In genomic region chr6:5338177-5338960, GRCh38 we compare ENCODE assay signal across 13 cellular contexts.
DNase-seq lines count a peak whose midpoint lies in the region; ATAC-seq and TF ChIP-seq lines count a peak whose summit lies in the region.
"Had no signal": no experiment of that assay in that cellular context is flagged by ENCODE, and none has a peak within 500 bp of the region (broad histone marks: within the 10 kb centered on the region; RNA-seq: fewer than 3 reads in every experiment).

No MANE protein-coding gene starts in this region.

- H3K4me3 Mint-ChIP-seq in T-helper 2 cell treated with Interferon-gamma antibody and Interleukin-4, amounts not matched to agents 5 μg/mL and 100 μg/mL, for 36 hours: peak overlapping the region; percentile 47

- peaks cover 6% of the 10 kb centered on the region in 2 donors for H3K4me1 ChIP-seq in gastrocnemius medialis

- H3K4me1 Mint-ChIP-seq in T-helper 2 cell treated with Interferon-gamma antibody and Interleukin-4, amounts not matched to agents 5 μg/mL and 100 μg/mL, for 36 hours (ENCODE audit: low read depth): peaks cover 19% of the 10 kb centered on the region

- DNase-seq in GM10248 (ENCODE audit: extremely low spot score) (peak; percentile 37), A172 (ENCODE audit: low spot score) (no peak), posterior vena cava (ENCODE audit: low spot score) (no peak), gastrocnemius medialis (no peak)
- no peak for DNase-seq in T-helper 2 cell treated with Interferon-gamma antibody and Interleukin-4, amounts not matched to agents 5 μg/mL and 100 μg/mL, for 36 hours (ENCODE audit: low spot score)
- no peak for DNase-seq in stimulated activated CD8-positive, alpha-beta memory T cell treated with anti-CD3 and anti-CD28 coated beads, Interleukin-4, amount 100 ng/mL, for 48 hours
- DNase-seq: NCI-H187, nucleus accumbens, SIG-M5, substantia nigra had no signal

- H3K27ac Mint-ChIP-seq in T-helper 2 cell treated with Interferon-gamma antibody and Interleukin-4, amounts not matched to agents 5 μg/mL and 100 μg/mL, for 36 hours: peak overlapping the region; percentile 47

- H3K9me3 ChIP-seq in gastrocnemius medialis: no peaks in the 10 kb centered on the region

- no peaks in the 10 kb centered on the region for H3K9me3 Mint-ChIP-seq in T-helper 2 cell treated with Interferon-gamma antibody and Interleukin-4, amounts not matched to agents 5 μg/mL and 100 μg/mL, for 36 hours

- ATAC-seq in GM19043 (IDR thresholded peaks at IDR 0.05; ENCODE audit: low read depth, unreplicated experiment) (peak; percentile 57), HG02798 (IDR thresholded peaks at IDR 0.05; ENCODE audit: poor library complexity, unreplicated experiment) (peak; percentile 72), gastrocnemius medialis (no peak)

- TF ChIP-seq POLR2A in gastrocnemius medialis (IDR thresholded peaks at IDR 0.05): no peak

- H3K27me3 ChIP-seq in gastrocnemius medialis: no peaks in the 10 kb centered on the region

- in situ Hi-C loops in gastrocnemius medialis (cut with MboI; ENCODE audit: low sequenced_read_pairs in 4 of 4): no loop called here

- H3K4me3 ChIP-seq in gastrocnemius medialis: no peak overlapping the region
- H3K4me3 ChIP-seq: skin epidermis had no signal

- H3K36me3 Mint-ChIP-seq in T-helper 2 cell treated with Interferon-gamma antibody and Interleukin-4, amounts not matched to agents 5 μg/mL and 100 μg/mL, for 36 hours (ENCODE audit: low read depth): no peaks in the 10 kb centered on the region

- POLR2A ChIA-PET in GM10248 (lab: Yijun Ruan, JAX): no interaction called here

- H3K27ac ChIP-seq in gastrocnemius medialis: no peak overlapping the region

- H3K36me3 ChIP-seq in gastrocnemius medialis: no peaks in the 10 kb centered on the region

- CTCF ChIA-PET in GM10248 (lab: Yijun Ruan, JAX): no interaction called here

- no peak for TF ChIP-seq CTCF in GM10248 (IDR thresholded peaks at IDR 0.05; ENCODE audit: control extremely low read depth, extremely low read depth, low read depth, missing control alignments)
- no peak for TF ChIP-seq CTCF in gastrocnemius medialis (IDR thresholded peaks at IDR 0.05 in 4 of 5, conservative IDR thresholded peaks at IDR 0.05 in 1 of 5)

- H3K27me3 Mint-ChIP-seq in T-helper 2 cell treated with Interferon-gamma antibody and Interleukin-4, amounts not matched to agents 5 μg/mL and 100 μg/mL, for 36 hours (ENCODE audit: low read depth): no peaks in the 10 kb centered on the region

- intact Hi-C loops in posterior vena cava (cut with DNase I): no loop called here
- intact Hi-C loops in gastrocnemius medialis (cut with DNase I; ENCODE audit: low total_unique reads): no loop called here

Comparison
In these comparisons a context has a peak if more than half of its experiments do, and no peak if none do; other contexts are left out.
1. ATAC-seq: peak in GM19043 (single experiment) and HG02798 (single experiment); none in gastrocnemius medialis (0 of 2).